ENCODE assay signal across 26 cellular contexts in genomic region chr1:224160171-224160682, GRCh38. TPM values are rescaled to one million over a fixed set of nuclear protein-coding genes. Genes with fewer than 3 reads are reported as not detected.
DNase-seq lines count a peak whose midpoint lies in the region; ATAC-seq and TF ChIP-seq lines count a peak whose summit lies in the region.
"Had no signal": no experiment of that assay in that cellular context is flagged by ENCODE, and none has a peak within 500 bp of the region (broad histone marks: within the 10 kb centered on the region; RNA-seq: fewer than 3 reads in every experiment).

No MANE protein-coding gene starts in this region.

- TF ChIP-seq CTCF in WERI-Rb-1 (IDR thresholded peaks at IDR 0.05; ENCODE audit: low read depth, low read length): no peak
- TF ChIP-seq CTCF in mesothelial cell of epicardium (IDR thresholded peaks at IDR 0.05; ENCODE audit: unreplicated experiment): no peak

- H3K27ac Mint-ChIP-seq in mesothelial cell of epicardium: peak overlapping the region; percentile 48
- no peak overlapping the region for H3K27ac Mint-ChIP-seq in naive thymus-derived CD8-positive, alpha-beta T cell

- DNase-seq in CMK (ENCODE audit: low read depth): peak; percentile 50
- DNase-seq in OCI-M1 (lab: John Stamatoyannopoulos, UW): peak; percentile 96
- peak; percentile 16 for DNase-seq in WERI-Rb-1
- DNase-seq in mesothelial cell of epicardium (ENCODE audit: low spot score in 2 of 2, unreplicated experiment in 2 of 2): no peak
- DNase-seq in naive thymus-derived CD8-positive, alpha-beta T cell: no peak
- DNase-seq in Kasumi-1 (lab: John Stamatoyannopoulos, UW): no peak
- DNase-seq: C1 segment of cervical spinal cord; CD4-positive, alpha-beta memory T cell; DMS 273 treated with DMSO at 0.1 percent for 48 hours; DMS79; EL; GF-D8; KBM-7; MG63; NCI-H1105 treated with DMSO at 0.1 percent for 48 hours; NCI-H146; NCI-H1930; NCI-H2107; NCI-H524; NCI-H748 treated with DMSO at 0.1 percent for 48 hours; PC-9; SJCRH30 had no signal

- no peak for ATAC-seq in GM19035 (IDR thresholded peaks at IDR 0.05; ENCODE audit: unreplicated experiment)
- no peak for ATAC-seq in naive thymus-derived CD8-positive, alpha-beta T cell
- ATAC-seq: A549, Right ventricle myocardium inferior, SK-N-SH treated with all-trans-retinoic acid at 6 μM for 48 hours had no signal

- no peak overlapping the region for H3K4me3 ChIP-seq in WERI-Rb-1 (ENCODE audit: low read depth, low read length)
- H3K4me3 ChIP-seq: A549, MG63, PC-9, SJCRH30 had no signal

- H3K36me3 Mint-ChIP-seq in mesothelial cell of epicardium: peaks cover 24% of the 10 kb centered on the region
- H3K36me3 Mint-ChIP-seq in naive thymus-derived CD8-positive, alpha-beta T cell: peaks cover 4 to 46% (median 11%) of the 10 kb centered on the region in 3 donors

- H3K36me3 ChIP-seq in WERI-Rb-1: peaks cover 3% of the 10 kb centered on the region; the same call in 1 of the 2 replicates

- no peaks in the 10 kb centered on the region for H3K9me3 Mint-ChIP-seq in mesothelial cell of epicardium
- H3K9me3 Mint-ChIP-seq in naive thymus-derived CD8-positive, alpha-beta T cell: no peaks in the 10 kb centered on the region
- H3K9me3 Mint-ChIP-seq: CD4-positive, alpha-beta memory T cell had no signal

- no peaks in the 10 kb centered on the region for H3K27me3 ChIP-seq in WERI-Rb-1 (ENCODE audit: insufficient read depth, low read depth, severe bottlenecking)
- H3K27me3 ChIP-seq: MG63, SJCRH30 had no signal

- no peak overlapping the region for H3K27ac ChIP-seq in WERI-Rb-1
- H3K27ac ChIP-seq: A549, PC-9, SJCRH30 had no signal

- H3K9me3 ChIP-seq in WERI-Rb-1 (ENCODE audit: severe bottlenecking): no peaks in the 10 kb centered on the region
- H3K9me3 ChIP-seq: A549, MG63, SJCRH30 had no signal

- H3K4me1 Mint-ChIP-seq in mesothelial cell of epicardium: peaks cover 20% of the 10 kb centered on the region
- peaks cover 0 to 3% (median 1%) of the 10 kb centered on the region in 4 donors for H3K4me1 Mint-ChIP-seq in naive thymus-derived CD8-positive, alpha-beta T cell

- H3K27me3 Mint-ChIP-seq in mesothelial cell of epicardium (ENCODE audit: low read depth): no peaks in the 10 kb centered on the region
- no peaks in the 10 kb centered on the region for H3K27me3 Mint-ChIP-seq in naive thymus-derived CD8-positive, alpha-beta T cell
- H3K27me3 Mint-ChIP-seq: CD4-positive, alpha-beta memory T cell had no signal

- no peak overlapping the region for H3K4me3 Mint-ChIP-seq in mesothelial cell of epicardium
- no peak overlapping the region for H3K4me3 Mint-ChIP-seq in naive thymus-derived CD8-positive, alpha-beta T cell
- H3K4me3 Mint-ChIP-seq: CD4-positive, alpha-beta memory T cell had no signal

- POLR2A ChIA-PET in naive thymus-derived CD8-positive, alpha-beta T cell (lab: Charles Lee): no interaction called here

RNA-seq across cellular contexts. Expression of gene DEGS1, which starts 22.8 kb away (rescaled TPM):
- 53.9 to 55.6 TPM (median 55.4 TPM) in 3 replicates for total RNA-seq in mesothelial cell of epicardium
- 10 to 100 TPM; 35.0 to 35.2 TPM for total RNA-seq in naive thymus-derived CD8-positive, alpha-beta T cell
- 10 to 100 TPM; 49.0 to 77.9 (median 63.4) TPM for polyA plus RNA-seq in naive thymus-derived CD8-positive, alpha-beta T cell

RNA-seq across cellular contexts. Expression of gene FBXO28, which starts 46.3 kb away (rescaled TPM):
- 25.0 to 26.8 TPM (median 26.7 TPM) in 3 replicates for total RNA-seq in mesothelial cell of epicardium
- total RNA-seq in naive thymus-derived CD8-positive, alpha-beta T cell: 10 to 100 TPM; 38.8 to 45.9 TPM
- 10 to 100 TPM; 15.5 to 16.1 (median 15.9) TPM for polyA plus RNA-seq in naive thymus-derived CD8-positive, alpha-beta T cell

Comparison
In these comparisons a context has a peak if more than half of its experiments do, and no peak if none do; other contexts are left out.
1. DNase-seq: peak in CMK (single experiment), OCI-M1 (single experiment) and WERI-Rb-1 (single experiment); none in mesothelial cell of epicardium (0 of 2), naive thymus-derived CD8-positive, alpha-beta T cell (0 of 10) and Kasumi-1 (0 of 2).